ENCODE assay signal across 9 cellular contexts in the genomic region with DNA sequence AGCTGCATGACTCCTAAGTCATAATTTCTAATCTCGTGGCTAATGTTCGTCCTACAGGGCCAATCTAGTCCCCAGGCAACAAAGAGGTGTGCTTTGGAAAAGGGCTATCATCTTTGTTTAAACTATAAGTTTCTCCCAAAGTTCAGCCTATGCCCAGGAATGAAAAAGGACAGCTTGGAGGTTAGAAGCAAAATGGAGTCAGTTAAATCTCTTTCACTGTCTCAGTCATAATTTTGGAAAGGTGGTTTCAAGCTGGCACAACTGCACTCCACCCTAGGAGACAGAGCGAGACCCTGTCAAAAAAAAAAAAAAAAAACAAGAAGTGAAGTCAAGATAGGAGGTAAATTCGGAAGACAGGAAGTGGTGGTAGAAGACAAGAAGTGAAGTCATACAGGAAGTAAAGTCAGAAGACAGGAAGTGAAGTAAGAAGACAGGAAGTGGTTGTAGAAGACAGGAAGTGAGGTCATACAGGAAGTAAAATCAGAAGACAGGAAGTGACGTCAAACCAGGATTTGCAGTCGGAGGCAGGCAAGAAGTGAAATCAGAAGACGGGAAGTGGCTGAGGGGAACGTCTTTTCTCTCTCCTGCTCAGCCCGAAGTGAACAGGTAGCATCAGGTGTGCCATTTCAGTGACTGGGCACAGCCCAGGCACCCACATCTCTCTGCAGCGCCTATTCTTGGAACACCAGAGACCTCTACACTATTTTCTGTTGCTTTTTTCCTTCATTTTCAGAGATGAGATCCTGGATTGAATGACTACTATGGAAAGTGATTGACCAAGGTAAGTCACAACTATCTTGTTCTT. TPM values are rescaled to one million over a fixed set of nuclear protein-coding genes. Genes with fewer than 3 reads are reported as not detected.
DNase-seq lines count a peak whose midpoint lies in the region; ATAC-seq and TF ChIP-seq lines count a peak whose summit lies in the region.
"Had no signal": no experiment of that assay in that cellular context is flagged by ENCODE, and none has a peak within 500 bp of the region (broad histone marks: within the 10 kb centered on the region; RNA-seq: fewer than 3 reads in every experiment).

No MANE protein-coding gene starts in this region.

- TF ChIP-seq POLR2A in gastroesophageal sphincter (IDR thresholded peaks at IDR 0.05) = peak in 1 of 2 donors; percentile 13

- 34 to 66% methylated on average over 6 to 8 of the region's 10 CpGs for WGBS in gastroesophageal sphincter (ENCODE audit: low coverage in 1 of 2), 2 donors
- 54 to 77% (median 67%) methylated on average over 10 of the region's 10 CpGs for WGBS in psoas muscle, 3 donors

- no peaks in the 10 kb centered on the region for H4K20me1 ChIP-seq in OCI-LY3 (ENCODE audit: insufficient read depth, low read length)

- H3K27ac ChIP-seq in OCI-LY3 (ENCODE audit: low read length) (peak overlapping the region; percentile 85), gastroesophageal sphincter (no peak overlapping the region), psoas muscle (no peak overlapping the region)
- H3K27ac ChIP-seq: SJSA1 had no signal

- ATAC-seq in HG03196 (IDR thresholded peaks at IDR 0.05; ENCODE audit: unreplicated experiment) (peak; percentile 59), gastroesophageal sphincter (no peak), psoas muscle (peak in 2 of 4 donors; percentile 36 to 37)

- TF ChIP-seq CTCF in OCI-LY3 (IDR thresholded peaks at IDR 0.05; ENCODE audit: low read depth, low read length) = no peak
- TF ChIP-seq CTCF in gastroesophageal sphincter (IDR thresholded peaks at IDR 0.05) = no peak
- TF ChIP-seq CTCF in psoas muscle (IDR thresholded peaks at IDR 0.05) = no peak

- H3K4me2 ChIP-seq in OCI-LY3 (ENCODE audit: low read length) = peak overlapping the region; percentile 79

- H3K27me3 ChIP-seq in OCI-LY3 (ENCODE audit: low read depth, low read length) (no peaks in the 10 kb centered on the region), gastroesophageal sphincter (peaks cover 39% of the 10 kb centered on the region), psoas muscle (ENCODE audit: insufficient read depth in 3 of 3, low read length in 2 of 3) (no peaks in the 10 kb centered on the region)
- H3K27me3 ChIP-seq: SJSA1 had no signal

- H3K79me2 ChIP-seq in OCI-LY3 (ENCODE audit: low read length) = peaks cover 27% of the 10 kb centered on the region

- H3K9me3 ChIP-seq in OCI-LY3 (ENCODE audit: insufficient read depth, low read length) (no peaks in the 10 kb centered on the region), gastroesophageal sphincter (no peaks in the 10 kb centered on the region), psoas muscle (no peaks in the 10 kb centered on the region)
- H3K9me3 ChIP-seq: SJSA1 had no signal

- H3K4me3 ChIP-seq in OCI-LY3 (ENCODE audit: low read length) (peak overlapping the region; percentile 93), gastroesophageal sphincter (peak overlapping the region; percentile 42 to 51), psoas muscle (peak overlapping the region; percentile 51)
- H3K4me3 ChIP-seq: SJSA1 had no signal

- TF ChIP-seq EP300 in gastroesophageal sphincter (IDR thresholded peaks at IDR 0.05) = no peak

- peak overlapping the region; percentile 90 for H3K9ac ChIP-seq in OCI-LY3 (ENCODE audit: low read length)

- H3K4me1 ChIP-seq in OCI-LY3 (ENCODE audit: low read length) = peaks cover 10% of the 10 kb centered on the region
- H3K4me1 ChIP-seq in gastroesophageal sphincter = peaks cover 0 to 7% (median 0%) of the 10 kb centered on the region in 3 donors
- no peaks in the 10 kb centered on the region for H3K4me1 ChIP-seq in psoas muscle
- H3K4me1 ChIP-seq: SJSA1 had no signal

- DNase-seq in GF-D8 (lab: John Stamatoyannopoulos, UW) (peak; percentile 99), activated T-cell treated with anti-CD3 and anti-CD28 coated beads for 24 hours (ENCODE audit: low read depth) (peak; percentile 43), psoas muscle (no peak), NCI-H1092 treated with DMSO at 0.1 percent for 48 hours (lab: John Stamatoyannopoulos, UW) (no peak), AG20443 (ENCODE audit: low spot score) (no peak)

- intact Hi-C loops in psoas muscle (cut with DNase I) = no loop called here

- H3K36me3 ChIP-seq in OCI-LY3 (replicated peaks; ENCODE audit: low read depth, low read length) (peaks cover 31% of the 10 kb centered on the region), gastroesophageal sphincter (no peaks in the 10 kb centered on the region), psoas muscle (ENCODE audit: insufficient read depth in 1 of 2, low read depth in 1 of 2) (no peaks in the 10 kb centered on the region)
- H3K36me3 ChIP-seq: SJSA1 had no signal

- H2AFZ ChIP-seq in OCI-LY3 (ENCODE audit: low read depth, low read length) = no peak overlapping the region

RNA-seq across cellular contexts. Expression of gene GP6, which starts 32.2 kb away (rescaled TPM):
- total RNA-seq in gastroesophageal sphincter (not detected), psoas muscle (under 1 TPM in 2 of 4 donors, not detected in 2; 0.18 to 0.28 TPM)
- under 1 TPM; 0.09 to 0.38 (median 0.10) TPM for polyA plus RNA-seq in psoas muscle
- total RNA-seq: SJSA1 had no signal

RNA-seq across cellular contexts. Expression of gene NLRP2, which starts 39.7 kb away (rescaled TPM):
- total RNA-seq in gastroesophageal sphincter = 1 to 10 TPM in 1 of 4 donors, under 1 TPM in 1, not detected in 2; 0.15 to 1.1 TPM
- total RNA-seq in psoas muscle = under 1 TPM in 2 of 4 donors, not detected in 2; 0.13 to 0.30 TPM
- polyA plus RNA-seq in psoas muscle = under 1 TPM; 0.03 to 0.15 (median 0.06) TPM
- total RNA-seq: SJSA1 had no signal

RNA-seq across cellular contexts. Expression of gene RDH13, which starts 57.1 kb away (rescaled TPM):
- total RNA-seq in gastroesophageal sphincter (10 to 100 TPM in 3 of 4 donors, 1 to 10 TPM in 1; 10.0 to 15.6 (median 13.9) TPM), psoas muscle (10 to 100 TPM in 3 of 4 donors, 1 to 10 TPM in 1; 4.5 to 18.0 (median 12.9) TPM)
- polyA plus RNA-seq in psoas muscle = 10 to 100 TPM; 11.5 to 15.1 (median 13.1) TPM

RNA-seq across cellular contexts. Expression of gene NLRP7, which starts 58.6 kb away (rescaled TPM):
- total RNA-seq in gastroesophageal sphincter (not detected), psoas muscle (not detected)
- not detected for polyA plus RNA-seq in psoas muscle
- total RNA-seq: SJSA1 had no signal

Comparison
In these comparisons a context has a peak if more than half of its experiments do, and no peak if none do; other contexts are left out.
1. DNase-seq: peak in GF-D8 (single experiment) and activated T-cell treated with anti-CD3 and anti-CD28 coated beads for 24 hours (single experiment); none in psoas muscle (0 of 2), NCI-H1092 treated with DMSO at 0.1 percent for 48 hours (single experiment) and AG20443 (single experiment).
2. Peak in every context shown above with its lines, with median percentiles within 50 percentile points of each other: H3K4me3 ChIP-seq.